Comparison of ENCODE assay signal across 1 cellular context in genomic region chr19:16161848-16162247, GRCh38.
A peak's percentile ranks its signal among the peaks of the same experiment; 100 is the strongest.
TF ChIP-seq lines count a peak whose summit lies in the region.

No MANE protein-coding gene starts in this region.

TF ChIP-seq in endothelial cell of umbilical vein, 7 proteins besides CTCF, POLR2A, EP300 and RAD21:
- peak; percentile 73 for TF ChIP-seq FOS (IDR thresholded peaks at IDR 0.05; ENCODE audit: borderline replicate concordance, insufficient read depth, low read length)
- no peak for TF ChIP-seq MAX (IDR thresholded peaks at IDR 0.05; ENCODE audit: insufficient read depth, insufficient read length)
